In the genomic region with DNA sequence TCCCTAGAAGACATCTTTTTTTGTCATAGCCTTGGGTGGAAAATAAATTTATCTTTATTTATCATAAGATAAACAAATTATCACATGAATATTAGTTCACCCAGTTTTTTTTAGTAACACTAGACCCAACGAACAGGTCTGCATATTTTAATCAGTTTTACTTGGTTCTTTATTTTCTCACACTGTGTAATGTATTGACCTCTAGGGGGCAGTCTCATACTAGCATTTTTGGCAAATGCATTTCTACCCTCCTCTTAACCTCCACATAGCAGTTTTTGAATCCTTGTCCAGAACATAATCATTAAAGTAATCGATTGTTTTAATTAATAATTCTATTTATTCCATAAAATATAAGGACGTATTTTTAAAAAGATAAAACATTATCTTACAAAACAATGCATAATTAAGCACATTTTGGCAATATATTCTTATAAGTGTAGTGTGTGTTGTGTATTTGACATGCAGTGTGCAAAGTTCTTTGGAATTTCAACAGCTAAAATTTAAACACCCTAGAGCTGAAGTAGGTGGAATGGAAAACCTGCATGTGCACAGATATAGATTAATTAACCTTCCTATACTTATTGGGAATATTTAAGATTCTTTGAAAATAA, we compare ENCODE assay signal across 9 cellular contexts.
DNase-seq lines count a peak whose midpoint lies in the region; ATAC-seq and TF ChIP-seq lines count a peak whose summit lies in the region.
"Had no signal": no experiment of that assay in that cellular context is flagged by ENCODE, and none has a peak within 500 bp of the region (broad histone marks: within the 10 kb centered on the region; RNA-seq: fewer than 3 reads in every experiment).

No MANE protein-coding gene starts in this region.

- no peaks in the 10 kb centered on the region for H3K9me3 ChIP-seq in NT2/D1 (ENCODE audit: insufficient read depth, low read length)

- peak; percentile 69 for DNase-seq in EH (ENCODE audit: low read depth)
- peak; percentile 36 for DNase-seq in HuH-7.5 (ENCODE audit: low spot score)
- DNase-seq in NT2/D1 (ENCODE audit: low read depth, low spot score): peak; percentile 38
- no peak for DNase-seq in coronary artery (ENCODE audit: low spot score)
- DNase-seq in medulla oblongata (ENCODE audit: extremely low spot score): peak; percentile 67
- DNase-seq in stimulated activated naive CD8-positive, alpha-beta T cell treated with anti-CD3 and anti-CD28 coated beads, Interleukin-15, Interleukin-2, amounts not matched to agents 100 U/mL and 50 U/mL, for 24 hours: no peak
- no peak for DNase-seq in stimulated activated CD8-positive, alpha-beta memory T cell treated with anti-CD3 and anti-CD28 coated beads, Interleukin-4, amount 100 ng/mL, for 48 hours
- DNase-seq: activated B cell treated with CpG ODN at 0.5 μM for 24 hours had no signal

- no peak overlapping the region for H3K9ac ChIP-seq in NT2/D1 (ENCODE audit: insufficient read length, low read depth)

- H3K36me3 ChIP-seq in NT2/D1 (ENCODE audit: insufficient read depth, insufficient read length, low read length): no peaks in the 10 kb centered on the region

- peak; percentile 86 for ATAC-seq in GM21576 (IDR thresholded peaks at IDR 0.05; ENCODE audit: unreplicated experiment)
- ATAC-seq in stimulated activated naive CD8-positive, alpha-beta T cell treated with anti-CD3 and anti-CD28 coated beads, Interleukin-15, Interleukin-2, amounts not matched to agents 100 U/mL and 50 U/mL, for 24 hours: no peak

- no peak overlapping the region for H3K27ac ChIP-seq in coronary artery

- H3K4me3 ChIP-seq in NT2/D1 (ENCODE audit: insufficient read length, low read depth) (no peak overlapping the region), coronary artery (no peak overlapping the region)

- H3K27me3 ChIP-seq in NT2/D1 (ENCODE audit: insufficient read depth, insufficient read length): no peaks in the 10 kb centered on the region

- peak; percentile 57 for TF ChIP-seq CTCF in coronary artery (IDR thresholded peaks at IDR 0.05)

- H3K4me1 ChIP-seq in NT2/D1 (ENCODE audit: insufficient read depth, insufficient read length): no peaks in the 10 kb centered on the region

Comparison
In these comparisons a context has a peak if more than half of its experiments do, and no peak if none do; other contexts are left out.
1. DNase-seq: peak in EH (single experiment), HuH-7.5 (single experiment), NT2/D1 (single experiment) and medulla oblongata (single experiment); none in coronary artery (single experiment), stimulated activated naive CD8-positive, alpha-beta T cell treated with anti-CD3 and anti-CD28 coated beads, Interleukin-15, Interleukin-2, amounts not matched to agents 100 U/mL and 50 U/mL, for 24 hours (single experiment) and stimulated activated CD8-positive, alpha-beta memory T cell treated with anti-CD3 and anti-CD28 coated beads, Interleukin-4, amount 100 ng/mL, for 48 hours (single experiment).